16 cellular contexts compared by ENCODE assay signal in the genomic region with DNA sequence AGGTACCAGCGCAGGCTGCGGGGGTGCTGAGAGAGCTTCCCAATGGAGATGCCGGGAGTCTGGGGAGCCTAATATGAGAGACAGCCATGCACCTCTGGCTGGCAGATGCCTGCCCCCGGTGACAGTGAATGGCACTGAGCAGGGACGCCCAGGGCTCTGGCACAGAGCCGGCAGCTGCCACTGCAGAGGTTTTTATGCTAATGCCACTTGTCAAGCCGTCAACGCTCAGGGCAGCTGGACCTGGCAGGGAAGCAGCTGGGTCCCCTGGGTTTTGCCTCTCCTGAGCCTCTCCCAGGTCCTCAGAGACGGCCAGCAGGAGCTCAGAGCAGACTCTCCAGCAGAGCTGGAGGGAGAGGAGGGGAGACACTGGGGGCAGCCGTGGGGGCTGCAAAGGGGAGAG.
DNase-seq lines count a peak whose midpoint lies in the region; ATAC-seq and TF ChIP-seq lines count a peak whose summit lies in the region.
"Had no signal": no experiment of that assay in that cellular context is flagged by ENCODE, and none has a peak within 500 bp of the region (broad histone marks: within the 10 kb centered on the region; RNA-seq: fewer than 3 reads in every experiment).

No MANE protein-coding gene starts in this region.

- no peak overlapping the region for H3K4me3 Mint-ChIP-seq in naive thymus-derived CD4-positive, alpha-beta T cell

- POLR2A ChIA-PET in naive thymus-derived CD4-positive, alpha-beta T cell (lab: Charles Lee) = no interaction called here

- H3K4me1 ChIP-seq in SJCRH30 = no peaks in the 10 kb centered on the region
- H3K4me1 ChIP-seq in thyroid gland = no peaks in the 10 kb centered on the region
- no peaks in the 10 kb centered on the region for H3K4me1 ChIP-seq in naive thymus-derived CD4-positive, alpha-beta T cell (ENCODE audit: control insufficient read depth in 2 of 2, insufficient read depth in 2 of 2, low read length in 2 of 2)
- H3K4me1 ChIP-seq: A549 had no signal

- H3K36me3 Mint-ChIP-seq in naive thymus-derived CD4-positive, alpha-beta T cell = no peaks in the 10 kb centered on the region

- H3K27ac ChIP-seq in SJCRH30 = no peak overlapping the region
- H3K27ac ChIP-seq in thyroid gland = no peak overlapping the region
- no peak overlapping the region for H3K27ac ChIP-seq in naive thymus-derived CD4-positive, alpha-beta T cell (ENCODE audit: low read depth, low read length)
- H3K27ac ChIP-seq: A549, PC-9, suprapubic skin had no signal

- peaks cover 9 to 33% (median 30%) of the 10 kb centered on the region in 5 donors for H3K27me3 Mint-ChIP-seq in naive thymus-derived CD4-positive, alpha-beta T cell

- H3K4me3 ChIP-seq in SJCRH30 (no peak overlapping the region), thyroid gland (replicated peaks in 1 of 3) (no peak overlapping the region)
- H3K4me3 ChIP-seq in naive thymus-derived CD4-positive, alpha-beta T cell (ENCODE audit: low read length) = no peak overlapping the region
- H3K4me3 ChIP-seq: A549, PC-9, suprapubic skin had no signal

- H3K36me3 ChIP-seq in SJCRH30 (no peaks in the 10 kb centered on the region), thyroid gland (no peaks in the 10 kb centered on the region)
- H3K36me3 ChIP-seq in naive thymus-derived CD4-positive, alpha-beta T cell (ENCODE audit: control insufficient read depth in 2 of 3, insufficient read depth in 3 of 3, low read length in 3 of 3) = no peaks in the 10 kb centered on the region
- H3K36me3 ChIP-seq: suprapubic skin had no signal

- CTCF ChIA-PET in naive thymus-derived CD4-positive, alpha-beta T cell (lab: Charles Lee) = no interaction called here

- H3K9me3 ChIP-seq in SJCRH30 (replicated peaks) = no peaks in the 10 kb centered on the region
- H3K9me3 ChIP-seq in thyroid gland = no peaks in the 10 kb centered on the region
- no peaks in the 10 kb centered on the region for H3K9me3 ChIP-seq in naive thymus-derived CD4-positive, alpha-beta T cell (ENCODE audit: control insufficient read depth in 2 of 3, low read length in 3 of 3)
- H3K9me3 ChIP-seq: A549, suprapubic skin had no signal

- H3K4me1 Mint-ChIP-seq in naive thymus-derived CD4-positive, alpha-beta T cell = peaks cover 0 to 4% (median 0%) of the 10 kb centered on the region in 7 donors

- ATAC-seq in HG03025 (IDR thresholded peaks at IDR 0.05; ENCODE audit: low FRiP score, unreplicated experiment) = no peak
- no peak for ATAC-seq in naive thymus-derived CD4-positive, alpha-beta T cell
- ATAC-seq: A549 had no signal

- intact Hi-C loops in thyroid gland (cut with DNase I) = no loop called here
- intact Hi-C loops in naive thymus-derived CD4-positive, alpha-beta T cell (cut with micrococcal nuclease) = no loop called here

- H3K9me3 Mint-ChIP-seq in naive thymus-derived CD4-positive, alpha-beta T cell = peaks cover 0 to 5% (median 0%) of the 10 kb centered on the region in 11 donors

- no peak overlapping the region for H3K27ac Mint-ChIP-seq in naive thymus-derived CD4-positive, alpha-beta T cell

- DNase-seq in NCI-H748 (lab: John Stamatoyannopoulos, UW; ENCODE audit: unreplicated experiment) = peak; percentile 71
- DNase-seq in NCI-H748 treated with DMSO at 0.1 percent for 48 hours (lab: John Stamatoyannopoulos, UW) = no peak
- DNase-seq in NCI-H2107 treated with DMSO at 0.1 percent for 48 hours (lab: John Stamatoyannopoulos, UW; ENCODE audit: unreplicated experiment) = peak; percentile 79
- peak; percentile 8 to 16 for DNase-seq in SJCRH30
- peak; percentile 20 to 31 for DNase-seq in thyroid gland
- no peak for DNase-seq in activated CD4-positive, CD25-positive, alpha-beta regulatory T cell (lab: John Stamatoyannopoulos, UW)
- no peak for DNase-seq in naive thymus-derived CD4-positive, alpha-beta T cell
- DNase-seq: activated CD4-positive, alpha-beta T cell treated with anti-CD3 and anti-CD28 coated beads, Interleukin-2, amount 50 U/mL, for 48 hours; dermis blood vessel endothelial cell; DND-41; mesenchymal stem cell; PC-9; T-helper 2 cell had no signal

- no peak for TF ChIP-seq POLR2A in thyroid gland (IDR thresholded peaks at IDR 0.05)

- 35 to 77% methylated on average over 4 to 9 of the region's 10 CpGs for WGBS in thyroid gland, 2 donors

- TF ChIP-seq CTCF in thyroid gland (IDR thresholded peaks at IDR 0.05) = no peak

- H3K27me3 ChIP-seq in SJCRH30 = no peaks in the 10 kb centered on the region
- no peaks in the 10 kb centered on the region for H3K27me3 ChIP-seq in thyroid gland
- H3K27me3 ChIP-seq in naive thymus-derived CD4-positive, alpha-beta T cell (ENCODE audit: control insufficient read depth in 2 of 2, insufficient read depth in 2 of 2, low read length in 2 of 2) = no peaks in the 10 kb centered on the region
- H3K27me3 ChIP-seq: suprapubic skin had no signal

Comparison
In these comparisons a context has a peak if more than half of its experiments do, and no peak if none do; other contexts are left out.
1. DNase-seq: peak in NCI-H748 (single experiment), NCI-H2107 treated with DMSO at 0.1 percent for 48 hours (single experiment), SJCRH30 (2 of 2) and thyroid gland (2 of 2); none in NCI-H748 treated with DMSO at 0.1 percent for 48 hours (single experiment), activated CD4-positive, CD25-positive, alpha-beta regulatory T cell (0 of 4) and naive thymus-derived CD4-positive, alpha-beta T cell (0 of 9).